Comparison of ENCODE assay signal across 8 cellular contexts in genomic region chr2:42827647-42828486, GRCh38.
DNase-seq lines count a peak whose midpoint lies in the region; ATAC-seq and TF ChIP-seq lines count a peak whose summit lies in the region.

No MANE protein-coding gene starts in this region.

- DNase-seq in NCI-H345 treated with DMSO at 0.1 percent for 48 hours (lab: John Stamatoyannopoulos, UW; ENCODE audit: unreplicated experiment): peak; percentile 67
- DNase-seq in activated CD4-positive, CD25-positive, alpha-beta regulatory T cell treated with anti-CD3 and anti-CD28 coated beads, Interleukin-2, amount 50 U/mL, for 72 hours: peak; percentile 88
- DNase-seq in cerebellar cortex (ENCODE audit: low spot score): peak; percentile 92
- peak; percentile 81 for DNase-seq in kidney tubule cell (ENCODE audit: low spot score)
- DNase-seq in stimulated activated CD4-positive, alpha-beta T cell treated with anti-CD3 and anti-CD28 coated beads, Interleukin-15, amount 100 ng/mL, for 48 hours (ENCODE audit: low read depth in 2 of 2): peak; percentile 68 to 78

- peak; percentile 94 for TF ChIP-seq CTCF in GM12873 (IDR thresholded peaks at IDR 0.05; ENCODE audit: insufficient read depth, low read depth, low read length, missing control alignments)

- ATAC-seq in HG03108 (IDR thresholded peaks at IDR 0.05; ENCODE audit: unreplicated experiment) (peak; percentile 75), HG03520 (IDR thresholded peaks at IDR 0.05; ENCODE audit: unreplicated experiment) (no peak)
